6 cellular contexts compared by ENCODE assay signal in genomic region chr14:20454359-20454644, GRCh38. TPM values are rescaled to one million over a fixed set of nuclear protein-coding genes. Genes with fewer than 3 reads are reported as not detected.
DNase-seq lines count a peak whose midpoint lies in the region; ATAC-seq, FAIRE-seq and TF ChIP-seq lines count a peak whose summit lies in the region.

No MANE protein-coding gene starts in this region.

- H3K79me1 ChIP-seq in H1 (ENCODE audit: low read depth, low read length): 0 out of 2 replicates have a peak, but pooled peaks cover 4% of the 10 kb centered on the region

- no peak overlapping the region for H3K56ac ChIP-seq in H1 (replicated peaks; ENCODE audit: insufficient read length, low read depth, low read length)

- no peak for FAIRE-seq in H1 (lab: Jason Lieb, UNC)

- TF ChIP-seq CTCF in DND-41 (IDR thresholded peaks at IDR 0.05; ENCODE audit: borderline replicate concordance, extremely low read depth, low read length, poor library complexity, severe bottlenecking) (no peak), H1 (IDR thresholded peaks at IDR 0.05; ENCODE audit: control extremely low read depth in 1 of 3, insufficient read depth in 1 of 3, low read depth in 1 of 3, low read length in 3 of 3) (no peak)

- H2BK5ac ChIP-seq in H1 (ENCODE audit: low read depth, low read length): peak overlapping the region; percentile 100

- H3K79me2 ChIP-seq in DND-41 (ENCODE audit: insufficient read depth, low read length) (peaks cover 69% of the 10 kb centered on the region), H1 (ENCODE audit: control insufficient read depth in 1 of 2, insufficient read depth in 2 of 2, low read length in 2 of 2) (peaks cover 3 to 38% of the 10 kb centered on the region in 2 experiments; a peak in 3 of 4 replicates)

- TF ChIP-seq RAD21 in H1 (IDR thresholded peaks at IDR 0.05 in 1 of 2, conservative IDR thresholded peaks at IDR 0.05 in 1 of 2; ENCODE audit: low read depth in 2 of 2, low read length in 2 of 2): no peak

- WGBS in H1 (ENCODE audit: extremely low coverage in 1 of 2, insufficient coverage in 1 of 2, insufficient read length in 1 of 2, insufficient replicate concordance in 2 of 2, low coverage in 1 of 2, low lambda C conversion rate in 2 of 2, missing lambda C conversion rate in 1 of 2), 2 experiments: 1% methylated on average over 17 of the region's 17 CpGs; no CpG with 5 or more reads in 1 of the 2 experiments

- no peak overlapping the region; the same call in 1 of the 2 replicates for H2BK15ac ChIP-seq in H1 (ENCODE audit: low read length)

- no peak for TF ChIP-seq POLR2A in H1 (IDR thresholded peaks at IDR 0.05; ENCODE audit: control extremely low read depth in 1 of 2, low read depth in 2 of 2, low read length in 2 of 2)

- H3K36me3 ChIP-seq in DND-41 (ENCODE audit: insufficient read depth, low read length) (peaks cover 71% of the 10 kb centered on the region), H1 (ENCODE audit: control insufficient read depth in 2 of 4, insufficient read depth in 4 of 4, low read length in 3 of 4) (peaks cover 25 to 60% (median 48%) of the 10 kb centered on the region in 4 experiments)

- H3K4me1 ChIP-seq in DND-41 (ENCODE audit: insufficient read depth, low read length): peaks cover 48% of the 10 kb centered on the region
- H3K4me1 ChIP-seq in H1 (replicated peaks in 1 of 4; ENCODE audit: control insufficient read depth in 3 of 4, insufficient read depth in 4 of 4, low read length in 3 of 4): peaks cover 0 to 10% (median 1%) of the 10 kb centered on the region in 4 experiments; a peak in 4 of 7 replicates

- peak overlapping the region; percentile 87; the same call in 1 of the 2 replicates for H4K8ac ChIP-seq in H1 (ENCODE audit: extremely low read depth, insufficient read depth, low read length)

- no peak overlapping the region for H2AK5ac ChIP-seq in H1 (ENCODE audit: low read depth, low read length)

- peak overlapping the region; percentile 55 for H4K5ac ChIP-seq in H1 (ENCODE audit: insufficient read length, low read depth, low read length)

- H4K20me1 ChIP-seq in DND-41 (ENCODE audit: insufficient read depth, low read length) (peaks cover 11% of the 10 kb centered on the region; the same call in 1 of the 2 replicates), H1 (replicated peaks in 1 of 2; ENCODE audit: control insufficient read depth in 1 of 2, insufficient read depth in 2 of 2, low read length in 2 of 2) (peaks cover 0 to 5% of the 10 kb centered on the region in 2 experiments)

- H3K27ac ChIP-seq in DND-41 (ENCODE audit: low read length) (peak overlapping the region; percentile 99), H1 (ENCODE audit: low read depth, low read length) (peak overlapping the region; percentile 99), skin epidermis (peak overlapping the region; percentile 56 to 98 (median 91))

- H3K4ac ChIP-seq in H1 (replicated peaks; ENCODE audit: insufficient read length, low read depth, low read length): no peak overlapping the region

- POLR2A ChIA-PET in H1 (lab: Charles Lee; ENCODE audit: partially characterized antibody): interaction anchor here (0.8 to 5.5 kb wide), 17 partner anchors 10 to 153 kb away, joined by 3 to 88 read pairs (median 11); partner anchors contain the start of genes KLHL33, PARP2, PNP and TEP1

- no peak overlapping the region for H2BK20ac ChIP-seq in H1 (ENCODE audit: low read length)

- no peak overlapping the region for H4K91ac ChIP-seq in H1 (replicated peaks; ENCODE audit: insufficient read length, low read length)

- no peak overlapping the region for H3K23ac ChIP-seq in H1 (ENCODE audit: insufficient read length)

- DNase-seq in DND-41: no peak
- DNase-seq in NCI-H446 (lab: John Stamatoyannopoulos, UW): peak; percentile 94 to 97
- peak in 1 of 2 experiments; percentile 49 for DNase-seq in H1 (ENCODE audit: low read depth in 1 of 2, low spot score in 2 of 2)
- no peak for DNase-seq in HT-29 (ENCODE audit: low spot score)

- no peaks in the 10 kb centered on the region for H3K9me3 ChIP-seq in DND-41 (ENCODE audit: insufficient read depth, low read length, severe bottlenecking)
- no peaks in the 10 kb centered on the region for H3K9me3 ChIP-seq in H1 (ENCODE audit: insufficient read depth in 2 of 2, low read depth in 1 of 2, low read length in 1 of 2)

- H3K14ac ChIP-seq in H1 (ENCODE audit: insufficient read length): no peak overlapping the region

- TF ChIP-seq EP300 in H1 (IDR thresholded peaks at IDR 0.05; ENCODE audit: borderline replicate concordance in 1 of 2, low read depth in 2 of 2, low read length in 2 of 2): no peak

- no peaks in the 10 kb centered on the region for H3K27me3 ChIP-seq in DND-41 (ENCODE audit: insufficient read depth, low read length, poor library complexity)
- no peaks in the 10 kb centered on the region for H3K27me3 ChIP-seq in H1 (replicated peaks in 1 of 4; ENCODE audit: control insufficient read depth in 3 of 4, extremely low read depth in 1 of 4, insufficient read depth in 3 of 4, low read length in 3 of 4)

- H2BK120ac ChIP-seq in H1 (replicated peaks; ENCODE audit: low read depth, low read length): no peak overlapping the region

- peaks cover 8% of the 10 kb centered on the region for H3K23me2 ChIP-seq in H1 (ENCODE audit: low read depth, low read length)

- peak overlapping the region; percentile 97; the same call in 1 of the 2 replicates for H3K18ac ChIP-seq in H1 (ENCODE audit: extremely low read depth, low read length)

- peak overlapping the region; percentile 67 to 86 for H3K4me3 ChIP-seq in DND-41 (ENCODE audit: low read depth in 1 of 2, low read length in 2 of 2)
- H3K4me3 ChIP-seq in H1 (ENCODE audit: extremely low read depth in 1 of 4, insufficient read depth in 2 of 4, low read depth in 3 of 4, low read length in 4 of 4): peak overlapping the region; percentile 86 to 95 (median 90)
- peak overlapping the region; percentile 56 to 80 (median 58) for H3K4me3 ChIP-seq in skin epidermis

- ATAC-seq in DND-41 (ENCODE audit: insufficient read depth, low read depth) (peak; percentile 59), HG02571 (IDR thresholded peaks at IDR 0.05; ENCODE audit: unreplicated experiment) (peak; percentile 41)

- CTCF ChIA-PET in H1 (lab: Charles Lee; ENCODE audit: partially characterized antibody): interaction anchor here (0.9 to 3.7 kb wide), 2 partner anchors 36 to 40 kb away, joined by 3 to 9 read pairs; partner anchors contain the start of gene TEP1

- peak overlapping the region; percentile 84 for H3K9ac ChIP-seq in DND-41 (ENCODE audit: low read depth, low read length)
- H3K9ac ChIP-seq in H1 (replicated peaks in 1 of 4; ENCODE audit: extremely low read depth in 1 of 4, low read depth in 3 of 4, low read length in 3 of 4): peak overlapping the region; percentile 91 to 99 (median 98)

- H3K4me2 ChIP-seq in DND-41 (ENCODE audit: insufficient read depth, low read length) (peak overlapping the region; percentile 88), H1 (ENCODE audit: insufficient read depth in 1 of 2, low read depth in 2 of 2, low read length in 2 of 2) (peak overlapping the region; percentile 74 to 79)

- peak overlapping the region; percentile 99; the same call in 1 of the 2 replicates for H2BK12ac ChIP-seq in H1 (ENCODE audit: low read depth, low read length)

- H2AFZ ChIP-seq in DND-41 (ENCODE audit: low read depth, low read length) (peak overlapping the region; percentile 95), H1 (ENCODE audit: low read length) (peak overlapping the region; percentile 85; the same call in 1 of the 2 replicates)

RNA-seq across cellular contexts. Expression of gene OSGEP, which starts 0.3 kb away (rescaled TPM):
- 34.4 and 42.3 TPM in 2 replicates for total RNA-seq in H1 (2021; fragmentation: NEBNext Ultra II Directional; extraction: Animal tissue kit (Norgen Biotek cat#: 25700))
- polyA plus RNA-seq in H1 (2011; rRNA removed): 78.6 and 89.5 TPM in 2 replicates
- polyA plus RNA-seq in H1 (2011; cell fraction: cytosol; rRNA removed): 81.4 TPM
- 102 TPM for polyA plus RNA-seq in H1 (2011; cell fraction: nucleus; rRNA removed)
- 37.4 to 45.8 TPM (median 40.8 TPM) in 4 replicates for polyA plus RNA-seq in H1 (2012, experiment 1 of 2)
- 15.9 TPM for polyA plus RNA-seq in H1 (2012, experiment 2 of 2)
- 24.0 TPM for polyA plus RNA-seq in H1 (2013, experiment 1 of 2)
- polyA plus RNA-seq in H1 (2013, experiment 2 of 2): 22.1 TPM
- 54.5 and 58.5 TPM in 2 replicates for polyA minus RNA-seq in H1 (2011; rRNA and poly(A)+ RNA removed)
- 28.7 TPM for polyA minus RNA-seq in H1 (2011; cell fraction: cytosol; rRNA and poly(A)+ RNA removed)
- polyA minus RNA-seq in H1 (2011; cell fraction: nucleus; rRNA and poly(A)+ RNA removed): 83.8 TPM
- total RNA-seq in HT-29 (2014; rRNA removed; shearing (Covaris generic)): 44.2 and 44.5 TPM in 2 replicates

RNA-seq across cellular contexts. Expression of gene APEX1, which starts 0.7 kb away (rescaled TPM):
- total RNA-seq in H1 (2021; fragmentation: NEBNext Ultra II Directional; extraction: Animal tissue kit (Norgen Biotek cat#: 25700)): 384 and 404 TPM in 2 replicates
- 663 and 700 TPM in 2 replicates for polyA plus RNA-seq in H1 (2011; rRNA removed)
- polyA plus RNA-seq in H1 (2011; cell fraction: cytosol; rRNA removed): 569 TPM
- polyA plus RNA-seq in H1 (2011; cell fraction: nucleus; rRNA removed): 419 TPM
- polyA plus RNA-seq in H1 (2012, experiment 1 of 2): 386 to 452 TPM (median 414 TPM) in 4 replicates
- polyA plus RNA-seq in H1 (2012, experiment 2 of 2): 452 TPM
- polyA plus RNA-seq in H1 (2013, experiment 1 of 2): 438 TPM
- polyA plus RNA-seq in H1 (2013, experiment 2 of 2): 437 TPM
- polyA minus RNA-seq in H1 (2011; rRNA and poly(A)+ RNA removed): 469 and 561 TPM in 2 replicates
- polyA minus RNA-seq in H1 (2011; cell fraction: cytosol; rRNA and poly(A)+ RNA removed): 148 TPM
- 103 TPM for polyA minus RNA-seq in H1 (2011; cell fraction: nucleus; rRNA and poly(A)+ RNA removed)
- total RNA-seq in HT-29 (2014; rRNA removed; shearing (Covaris generic)): 64.0 TPM in 2 replicates

RNA-seq across cellular contexts. Expression of gene PIP4P1, which starts 6.9 kb away (rescaled TPM):
- total RNA-seq in H1 (2021; fragmentation: NEBNext Ultra II Directional; extraction: Animal tissue kit (Norgen Biotek cat#: 25700)): 29.5 and 33.4 TPM in 2 replicates
- 60.0 and 67.7 TPM in 2 replicates for polyA plus RNA-seq in H1 (2011; rRNA removed)
- 51.0 TPM for polyA plus RNA-seq in H1 (2011; cell fraction: cytosol; rRNA removed)
- 132 TPM for polyA plus RNA-seq in H1 (2011; cell fraction: nucleus; rRNA removed)
- 32.7 to 41.6 TPM (median 39.1 TPM) in 4 replicates for polyA plus RNA-seq in H1 (2012, experiment 1 of 2)
- polyA plus RNA-seq in H1 (2012, experiment 2 of 2): 45.8 TPM
- 30.9 TPM for polyA plus RNA-seq in H1 (2013, experiment 1 of 2)
- 29.3 TPM for polyA plus RNA-seq in H1 (2013, experiment 2 of 2)
- 45.7 and 46.2 TPM in 2 replicates for polyA minus RNA-seq in H1 (2011; rRNA and poly(A)+ RNA removed)
- 16.5 TPM for polyA minus RNA-seq in H1 (2011; cell fraction: cytosol; rRNA and poly(A)+ RNA removed)
- 41.4 TPM for polyA minus RNA-seq in H1 (2011; cell fraction: nucleus; rRNA and poly(A)+ RNA removed)
- total RNA-seq in HT-29 (2014; rRNA removed; shearing (Covaris generic)): 33.1 and 35.7 TPM in 2 replicates

RNA-seq across cellular contexts. Expression of gene PNP, which starts 14.9 kb away (rescaled TPM):
- total RNA-seq in H1 (2021; fragmentation: NEBNext Ultra II Directional; extraction: Animal tissue kit (Norgen Biotek cat#: 25700)): 108 and 110 TPM in 2 replicates
- polyA plus RNA-seq in H1 (2011; rRNA removed): 97.6 and 130 TPM in 2 replicates
- 133 TPM for polyA plus RNA-seq in H1 (2011; cell fraction: cytosol; rRNA removed)
- 74.9 TPM for polyA plus RNA-seq in H1 (2011; cell fraction: nucleus; rRNA removed)
- polyA plus RNA-seq in H1 (2012, experiment 1 of 2): 101 to 121 TPM (median 113 TPM) in 4 replicates
- 83.6 TPM for polyA plus RNA-seq in H1 (2012, experiment 2 of 2)
- 106 TPM for polyA plus RNA-seq in H1 (2013, experiment 1 of 2)
- 109 TPM for polyA plus RNA-seq in H1 (2013, experiment 2 of 2)
- polyA minus RNA-seq in H1 (2011; rRNA and poly(A)+ RNA removed): 112 and 189 TPM in 2 replicates
- polyA minus RNA-seq in H1 (2011; cell fraction: cytosol; rRNA and poly(A)+ RNA removed): 85.6 TPM
- 56.1 TPM for polyA minus RNA-seq in H1 (2011; cell fraction: nucleus; rRNA and poly(A)+ RNA removed)
- 82.7 and 90.1 TPM in 2 replicates for total RNA-seq in HT-29 (2014; rRNA removed; shearing (Covaris generic))

RNA-seq across cellular contexts. Expression of gene KLHL33, which starts 18.3 kb away (rescaled TPM):
- total RNA-seq in H1 (2021; fragmentation: NEBNext Ultra II Directional; extraction: Animal tissue kit (Norgen Biotek cat#: 25700)): 0.11 TPM in 1 of 2 replicates, not detected in the other
- polyA plus RNA-seq in H1 (2011; rRNA removed): 0.17 and 0.20 TPM in 2 replicates
- polyA plus RNA-seq in H1 (2011; cell fraction: cytosol; rRNA removed): 0.13 TPM
- 0.53 TPM for polyA plus RNA-seq in H1 (2011; cell fraction: nucleus; rRNA removed)
- 0.14 to 0.21 TPM (median 0.18 TPM) in 4 replicates for polyA plus RNA-seq in H1 (2012, experiment 1 of 2)
- polyA plus RNA-seq in H1 (2012, experiment 2 of 2): 0.04 TPM
- 0.02 TPM for polyA plus RNA-seq in H1 (2013, experiment 1 of 2)
- 0.04 TPM for polyA plus RNA-seq in H1 (2013, experiment 2 of 2)
- polyA minus RNA-seq in H1 (2011; rRNA and poly(A)+ RNA removed): 0.44 and 0.63 TPM in 2 replicates
- 0.22 TPM for polyA minus RNA-seq in H1 (2011; cell fraction: cytosol; rRNA and poly(A)+ RNA removed)
- 0.20 TPM for polyA minus RNA-seq in H1 (2011; cell fraction: nucleus; rRNA and poly(A)+ RNA removed)
- not detected in 2 replicates for total RNA-seq in HT-29 (2014; rRNA removed; shearing (Covaris generic))

Comparison
In these comparisons a context has a peak if more than half of its experiments do, and no peak if none do; other contexts are left out.
1. DNase-seq: peak in NCI-H446 (2 of 2); none in DND-41 (single experiment) and HT-29 (single experiment).
2. Peak in every context shown above with its lines, with median percentiles within 50 percentile points of each other: H3K27ac ChIP-seq and H3K4me3 ChIP-seq.